Comparison of ENCODE assay signal across 9 cellular contexts in genomic region chr3:143617050-143617449, GRCh38.
"Had no signal": no experiment of that assay in that cellular context is flagged by ENCODE, and none has a peak within 500 bp of the region (broad histone marks: within the 10 kb centered on the region; RNA-seq: fewer than 3 reads in every experiment).

No MANE protein-coding gene starts in this region.

- H3K4me3 ChIP-seq: GM23248, HAP-1 had no signal

- FAIRE-seq: HTR-8/SVneo had no signal

- H3K4me1 ChIP-seq: HAP-1 had no signal

- DNase-seq: GM23248, GOT3, H7, HFFc6, IMR-90, KBM-7 had no signal

- H3K27ac ChIP-seq: GM23248 had no signal

- H3K36me3 ChIP-seq: HAP-1 had no signal

- H3K27ac Mint-ChIP-seq: HFFc6 had no signal

- H3K4me3 Mint-ChIP-seq: HFFc6 had no signal

- H3K9me3 ChIP-seq: HAP-1 had no signal

- H3K9ac ChIP-seq: GM23248 had no signal

- ATAC-seq: HCT116 had no signal

- H2AFZ ChIP-seq: GM23248 had no signal
